ENCODE assay signal across 16 cellular contexts in the genomic region with DNA sequence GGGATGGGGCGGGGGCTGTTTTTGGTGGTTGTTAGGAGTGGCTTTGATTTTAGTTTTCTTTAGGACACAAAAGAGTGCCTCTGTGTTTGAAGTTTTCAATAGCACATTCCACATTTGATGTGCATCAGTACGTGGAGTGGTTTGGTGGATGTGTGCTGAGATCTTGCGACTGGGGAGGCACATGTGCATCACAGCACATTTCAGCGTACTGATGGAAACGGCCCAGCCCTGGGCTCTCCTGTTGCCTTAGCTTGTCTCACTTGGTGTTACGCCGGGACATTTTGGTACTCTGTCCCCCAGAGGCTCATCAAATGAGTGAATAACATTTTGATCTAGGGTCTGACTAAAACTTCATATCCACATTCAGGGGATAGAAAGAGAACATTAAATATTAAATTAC.
DNase-seq lines count a peak whose midpoint lies in the region; ATAC-seq and TF ChIP-seq lines count a peak whose summit lies in the region.
"Had no signal": no experiment of that assay in that cellular context is flagged by ENCODE, and none has a peak within 500 bp of the region (broad histone marks: within the 10 kb centered on the region; RNA-seq: fewer than 3 reads in every experiment).

No MANE protein-coding gene starts in this region.

- H3K4me3 Mint-ChIP-seq in activated T-helper 2 cell treated with anti-CD3 and anti-CD28 coated beads, Interferon-gamma antibody, Interleukin-2, Interleukin-4, amounts not matched to agents 10 μg/mL and 5 μg/mL and 100 μg/mL, durations not matched to agents 14 hours and 24 hours and 36 hours (ENCODE audit: low read depth): no peak overlapping the region

- no peak for ATAC-seq in Right ventricle myocardium inferior

- intact Hi-C loops in Right ventricle myocardium inferior (cut with DNase I) (no loop called here), tibial artery (cut with DNase I; ENCODE audit: low total_unique reads) (no loop called here), esophagus squamous epithelium (cut with DNase I) (no loop called here)
- intact Hi-C loops in activated T-helper 2 cell treated with anti-CD3 and anti-CD28 coated beads, Interferon-gamma antibody, Interleukin-2, Interleukin-4, amounts not matched to agents 10 μg/mL and 5 μg/mL and 100 μg/mL, durations not matched to agents 14 hours and 24 hours and 36 hours (cut with micrococcal nuclease): no loop called here

- no peaks in the 10 kb centered on the region for H3K9me3 Mint-ChIP-seq in activated T-helper 2 cell treated with anti-CD3 and anti-CD28 coated beads, Interferon-gamma antibody, Interleukin-2, Interleukin-4, amounts not matched to agents 10 μg/mL and 5 μg/mL and 100 μg/mL, durations not matched to agents 14 hours and 24 hours and 36 hours

- H3K4me1 Mint-ChIP-seq in activated T-helper 2 cell treated with anti-CD3 and anti-CD28 coated beads, Interferon-gamma antibody, Interleukin-2, Interleukin-4, amounts not matched to agents 10 μg/mL and 5 μg/mL and 100 μg/mL, durations not matched to agents 14 hours and 24 hours and 36 hours (ENCODE audit: low read depth): peaks cover 38% of the 10 kb centered on the region

- TF ChIP-seq CTCF in cardiac muscle cell (IDR thresholded peaks at IDR 0.05; ENCODE audit: low read depth, low read length) (no peak), tibial artery (IDR thresholded peaks at IDR 0.05) (no peak), hepatocyte (IDR thresholded peaks at IDR 0.05; ENCODE audit: poor library complexity) (no peak), esophagus squamous epithelium (IDR thresholded peaks at IDR 0.05) (no peak)

- H3K79me2 ChIP-seq in hepatocyte: peaks cover 2% of the 10 kb centered on the region
- H3K79me2 ChIP-seq: parathyroid adenoma had no signal

- no peaks in the 10 kb centered on the region for H3K27me3 Mint-ChIP-seq in activated T-helper 2 cell treated with anti-CD3 and anti-CD28 coated beads, Interferon-gamma antibody, Interleukin-2, Interleukin-4, amounts not matched to agents 10 μg/mL and 5 μg/mL and 100 μg/mL, durations not matched to agents 14 hours and 24 hours and 36 hours (ENCODE audit: low read depth)

- no peaks in the 10 kb centered on the region for H3K9me2 ChIP-seq in hepatocyte (replicated peaks; ENCODE audit: insufficient read depth)

- peaks cover 17% of the 10 kb centered on the region for H3K36me3 ChIP-seq in cardiac muscle cell
- H3K36me3 ChIP-seq in muscle layer of colon (ENCODE audit: insufficient read depth, low read length): peaks cover 27% of the 10 kb centered on the region
- peaks cover 19 to 40% (median 23%) of the 10 kb centered on the region in 3 donors for H3K36me3 ChIP-seq in tibial artery
- no peaks in the 10 kb centered on the region for H3K36me3 ChIP-seq in hepatocyte (replicated peaks; ENCODE audit: insufficient read depth, low read depth)
- peaks cover 0 to 47% (median 2%) of the 10 kb centered on the region in 3 donors for H3K36me3 ChIP-seq in esophagus squamous epithelium

- H2AFZ ChIP-seq in hepatocyte: no peak overlapping the region
- H2AFZ ChIP-seq: parathyroid adenoma had no signal

- no peak overlapping the region for H3K4me2 ChIP-seq in hepatocyte

- TF ChIP-seq POLR2A in esophagus squamous epithelium (IDR thresholded peaks at IDR 0.05): no peak

- peaks cover 68% of the 10 kb centered on the region for H3K36me3 Mint-ChIP-seq in activated T-helper 2 cell treated with anti-CD3 and anti-CD28 coated beads, Interferon-gamma antibody, Interleukin-2, Interleukin-4, amounts not matched to agents 10 μg/mL and 5 μg/mL and 100 μg/mL, durations not matched to agents 14 hours and 24 hours and 36 hours (ENCODE audit: low read depth)

- H3K9ac ChIP-seq in muscle layer of colon (ENCODE audit: low read length): no peak overlapping the region
- H3K9ac ChIP-seq: parathyroid adenoma had no signal

- H3K27ac Mint-ChIP-seq in activated T-helper 2 cell treated with anti-CD3 and anti-CD28 coated beads, Interferon-gamma antibody, Interleukin-2, Interleukin-4, amounts not matched to agents 10 μg/mL and 5 μg/mL and 100 μg/mL, durations not matched to agents 14 hours and 24 hours and 36 hours: peak overlapping the region; percentile 19

- H3K4me3 ChIP-seq in cardiac muscle cell: no peak overlapping the region
- H3K4me3 ChIP-seq in muscle layer of colon (ENCODE audit: low read depth in 1 of 2, low read length in 2 of 2): no peak overlapping the region
- no peak overlapping the region for H3K4me3 ChIP-seq in tibial artery
- no peak overlapping the region for H3K4me3 ChIP-seq in hepatocyte
- no peak overlapping the region for H3K4me3 ChIP-seq in esophagus squamous epithelium
- H3K4me3 ChIP-seq: HAP-1, SK-N-MC, spleen had no signal

- H3K27me3 ChIP-seq in cardiac muscle cell (no peaks in the 10 kb centered on the region), muscle layer of colon (ENCODE audit: control insufficient read depth in 1 of 2, insufficient read depth in 2 of 2, low read length in 2 of 2) (no peaks in the 10 kb centered on the region), tibial artery (no peaks in the 10 kb centered on the region), hepatocyte (no peaks in the 10 kb centered on the region), esophagus squamous epithelium (no peaks in the 10 kb centered on the region)
- H3K27me3 ChIP-seq: spleen had no signal

- H3K27ac ChIP-seq in cardiac muscle cell (peak overlapping the region; percentile 73), muscle layer of colon (ENCODE audit: low read depth, low read length) (peak overlapping the region; percentile 70), tibial artery (peak overlapping the region; percentile 58 to 88), hepatocyte (no peak overlapping the region), esophagus squamous epithelium (peak overlapping the region in 2 of 4 donors; percentile 6 to 39)
- H3K27ac ChIP-seq: parathyroid adenoma, SK-N-MC had no signal

- H3K9me3 ChIP-seq in cardiac muscle cell (ENCODE audit: low read depth): no peaks in the 10 kb centered on the region
- H3K9me3 ChIP-seq in muscle layer of colon (ENCODE audit: low read length): no peaks in the 10 kb centered on the region
- H3K9me3 ChIP-seq in tibial artery: no peaks in the 10 kb centered on the region
- H3K9me3 ChIP-seq in hepatocyte (ENCODE audit: low read depth): no peaks in the 10 kb centered on the region
- no peaks in the 10 kb centered on the region for H3K9me3 ChIP-seq in esophagus squamous epithelium
- H3K9me3 ChIP-seq: HAP-1, spleen had no signal

- DNase-seq in cardiac muscle cell (ENCODE audit: low read depth in 1 of 2, low spot score in 1 of 2): no peak
- DNase-seq in Right ventricle myocardium inferior (ENCODE audit: missing footprints): no peak
- DNase-seq in activated T-helper 2 cell treated with anti-CD3 and anti-CD28 coated beads, Interferon-gamma antibody, Interleukin-2, Interleukin-4, amounts not matched to agents 10 μg/mL and 5 μg/mL and 100 μg/mL, durations not matched to agents 14 hours and 24 hours and 36 hours (ENCODE audit: low spot score): no peak
- DNase-seq in tibial artery: peak in 1 of 2 donors; percentile 82
- DNase-seq in hepatocyte (ENCODE audit: low spot score): no peak
- DNase-seq in stimulated activated CD4-positive, alpha-beta T cell treated with anti-CD3 and anti-CD28 coated beads, Interleukin-2, amount 100 ng/mL, for 48 hours: no peak
- DNase-seq in esophagus squamous epithelium (lab: John Stamatoyannopoulos, UW): no peak
- DNase-seq: GF-D8, kidney, NCI-H187 treated with DMSO at 0.1 percent for 48 hours, NCI-H526 treated with DMSO at 0.1 percent for 48 hours, spleen had no signal

- H4K20me1 ChIP-seq in hepatocyte (ENCODE audit: insufficient read depth, poor library complexity, severe bottlenecking): no peaks in the 10 kb centered on the region

- WGBS in hepatocyte (ENCODE audit: low lambda C conversion rate, missing lambda C conversion rate): 79% methylated on average over 7 of the region's 7 CpGs
- 76 to 94% methylated on average over 7 of the region's 7 CpGs for WGBS in esophagus squamous epithelium, 2 donors

- H3K4me1 ChIP-seq in cardiac muscle cell (ENCODE audit: low read depth) (peaks cover 22% of the 10 kb centered on the region), muscle layer of colon (ENCODE audit: insufficient read depth, low read length) (peaks cover 59% of the 10 kb centered on the region), tibial artery (peaks cover 0 to 71% (median 10%) of the 10 kb centered on the region in 4 donors), hepatocyte (ENCODE audit: insufficient read depth) (peaks cover 4% of the 10 kb centered on the region), esophagus squamous epithelium (peaks cover 0 to 17% (median 0%) of the 10 kb centered on the region in 3 donors)
- H3K4me1 ChIP-seq: parathyroid adenoma had no signal
